ENCODE assay signal across 15 cellular contexts in the genomic region with DNA sequence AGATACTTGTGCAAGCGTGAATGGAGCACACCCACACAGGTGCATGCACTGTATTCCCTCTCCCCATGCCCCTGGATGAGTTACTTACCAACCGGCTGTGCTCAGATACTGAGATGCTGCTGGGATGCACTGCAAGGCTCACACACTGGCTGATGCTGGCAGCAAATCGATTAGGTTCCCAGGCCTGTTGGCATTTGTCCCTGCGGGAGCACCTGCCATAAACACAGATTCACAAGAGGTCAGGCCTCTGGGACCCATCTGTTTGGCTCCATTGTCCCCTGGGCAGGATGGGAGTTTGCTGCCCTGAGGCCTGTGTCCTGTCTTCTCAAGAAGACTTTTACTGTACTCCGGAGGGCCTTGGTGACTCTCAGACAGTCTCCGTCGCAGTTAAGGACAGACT.
"Had no signal": no experiment of that assay in that cellular context is flagged by ENCODE, and none has a peak within 500 bp of the region (broad histone marks: within the 10 kb centered on the region; RNA-seq: fewer than 3 reads in every experiment).

No MANE protein-coding gene starts in this region.

- ATAC-seq: activated naive CD8-positive, alpha-beta T cell treated with anti-CD3 and anti-CD28 coated beads, Interleukin-2, amount 50 U/mL, for 24 hours; effector memory CD8-positive, alpha-beta T cell; foreskin keratinocyte had no signal

- DNase-seq: activated CD4-positive, alpha-beta T cell treated with anti-CD3 and anti-CD28 coated beads for 1 hour; activated CD4-positive, alpha-beta T cell treated with anti-CD3 and anti-CD28 coated beads, Interleukin-2, amount 50 U/mL, for 4 hours; activated naive CD4-positive, alpha-beta T cell treated with anti-CD3 and anti-CD28 coated beads for 36 hours; activated naive CD8-positive, alpha-beta T cell treated with anti-CD3 and anti-CD28 coated beads, Interleukin-2, amount 50 U/mL, for 24 hours; activated T-cell treated with anti-CD3 and anti-CD28 coated beads, Interleukin-2, amount 50 U/mL, for 1 hour; aorta; dermis blood vessel endothelial cell; effector memory CD8-positive, alpha-beta T cell; foreskin keratinocyte; glutamatergic neuron; mesendoderm; stimulated activated naive CD4-positive, alpha-beta T cell treated with Interleukin-2 at 50 U/mL for 16 hours; T-helper 9 cell; uterus had no signal

- H3K27ac Mint-ChIP-seq: activated naive CD4-positive, alpha-beta T cell treated with anti-CD3 and anti-CD28 coated beads for 36 hours; activated naive CD8-positive, alpha-beta T cell treated with anti-CD3 and anti-CD28 coated beads, Interleukin-2, amount 50 U/mL, for 24 hours; activated T-helper 2 cell treated with anti-CD3 and anti-CD28 coated beads, Interferon-gamma antibody, Interleukin-2, Interleukin-4, amounts not matched to agents 10 μg/mL and 5 μg/mL and 100 μg/mL, durations not matched to agents 14 hours and 24 hours and 36 hours; effector memory CD8-positive, alpha-beta T cell had no signal

- H3K4me1 Mint-ChIP-seq: activated naive CD8-positive, alpha-beta T cell treated with anti-CD3 and anti-CD28 coated beads, Interleukin-2, amount 50 U/mL, for 24 hours had no signal

- H3K27me3 Mint-ChIP-seq: activated naive CD8-positive, alpha-beta T cell treated with anti-CD3 and anti-CD28 coated beads, Interleukin-2, amount 50 U/mL, for 24 hours had no signal

- H3K9me3 Mint-ChIP-seq: activated naive CD4-positive, alpha-beta T cell treated with anti-CD3 and anti-CD28 coated beads for 36 hours; activated naive CD8-positive, alpha-beta T cell treated with anti-CD3 and anti-CD28 coated beads, Interleukin-2, amount 50 U/mL, for 24 hours; activated T-helper 2 cell treated with anti-CD3 and anti-CD28 coated beads, Interferon-gamma antibody, Interleukin-2, Interleukin-4, amounts not matched to agents 10 μg/mL and 5 μg/mL and 100 μg/mL, durations not matched to agents 14 hours and 24 hours and 36 hours; effector memory CD8-positive, alpha-beta T cell had no signal

- H3K4me3 Mint-ChIP-seq: activated naive CD4-positive, alpha-beta T cell treated with anti-CD3 and anti-CD28 coated beads for 36 hours; activated naive CD8-positive, alpha-beta T cell treated with anti-CD3 and anti-CD28 coated beads, Interleukin-2, amount 50 U/mL, for 24 hours; effector memory CD8-positive, alpha-beta T cell had no signal
